Comparison of ENCODE assay signal across 1 cellular context in genomic region chr2:7796200-7796563, GRCh38.
TF ChIP-seq lines count a peak whose summit lies in the region.

No MANE protein-coding gene starts in this region.

TF ChIP-seq in GM12878, 131 proteins besides CTCF, POLR2A, EP300 and RAD21 (continued from another document):
- TF ChIP-seq ZBTB40 (IDR thresholded peaks at IDR 0.05; ENCODE audit: borderline replicate concordance) (peak; percentile 89), RAD51 (IDR thresholded peaks at IDR 0.05) (no peak), ASH2L (IDR thresholded peaks at IDR 0.05; ENCODE audit: borderline replicate concordance, low read depth) (no peak), TAF1 (IDR thresholded peaks at IDR 0.05; ENCODE audit: borderline replicate concordance, low read depth, low read length) (no peak)
- TF ChIP-seq, protein P1, sequence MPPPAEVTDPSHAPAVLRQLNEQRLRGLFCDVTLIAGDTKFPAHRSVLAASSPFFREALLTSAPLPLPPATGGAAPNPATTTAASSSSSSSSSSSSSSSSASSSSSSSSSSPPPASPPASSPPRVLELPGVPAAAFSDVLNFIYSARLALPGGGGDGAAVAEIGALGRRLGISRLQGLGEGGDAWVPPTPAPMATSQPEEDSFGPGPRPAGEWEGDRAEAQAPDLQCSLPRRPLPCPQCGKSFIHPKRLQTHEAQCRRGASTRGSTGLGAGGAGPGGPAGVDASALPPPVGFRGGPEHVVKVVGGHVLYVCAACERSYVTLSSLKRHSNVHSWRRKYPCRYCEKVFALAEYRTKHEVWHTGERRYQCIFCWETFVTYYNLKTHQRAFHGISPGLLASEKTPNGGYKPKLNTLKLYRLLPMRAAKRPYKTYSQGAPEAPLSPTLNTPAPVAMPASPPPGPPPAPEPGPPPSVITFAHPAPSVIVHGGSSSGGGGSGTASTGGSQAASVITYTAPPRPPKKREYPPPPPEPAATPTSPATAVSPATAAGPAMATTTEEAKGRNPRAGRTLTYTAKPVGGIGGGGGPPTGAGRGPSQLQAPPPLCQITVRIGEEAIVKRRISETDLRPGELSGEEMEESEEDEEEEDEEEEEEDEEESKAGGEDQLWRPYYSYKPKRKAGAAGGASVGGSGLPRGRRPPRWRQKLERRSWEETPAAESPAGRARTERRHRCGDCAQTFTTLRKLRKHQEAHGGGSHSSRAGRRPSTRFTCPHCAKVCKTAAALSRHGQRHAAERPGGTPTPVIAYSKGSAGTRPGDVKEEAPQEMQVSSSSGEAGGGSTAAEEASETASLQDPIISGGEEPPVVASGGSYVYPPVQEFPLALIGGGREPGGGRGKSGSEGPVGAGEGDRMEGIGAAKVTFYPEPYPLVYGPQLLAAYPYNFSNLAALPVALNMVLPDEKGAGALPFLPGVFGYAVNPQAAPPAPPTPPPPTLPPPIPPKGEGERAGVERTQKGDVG (CRISPR knock-in tag; IDR thresholded peaks at IDR 0.05) = no peak
